Comparison of ENCODE assay signal across 26 cellular contexts in the genomic region with DNA sequence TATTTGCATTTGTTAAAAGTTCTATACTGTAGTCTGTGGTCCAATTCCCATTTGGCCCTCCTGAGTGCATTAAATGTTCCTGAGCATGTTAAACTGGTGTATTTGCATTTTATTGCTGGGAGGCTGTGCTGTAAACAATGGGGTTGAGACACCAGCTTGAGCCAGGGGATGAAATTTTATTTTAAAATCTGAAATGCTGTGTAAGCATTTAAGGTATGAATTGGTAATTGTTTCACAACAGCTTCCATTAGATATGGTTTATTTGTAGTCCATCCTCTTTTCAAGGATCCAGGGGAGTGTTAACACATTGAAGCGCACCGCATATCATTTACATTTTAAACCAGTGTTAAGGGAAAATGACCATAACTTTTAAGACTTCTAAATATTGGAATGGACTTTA.
"Had no signal": no experiment of that assay in that cellular context is flagged by ENCODE, and none has a peak within 500 bp of the region (broad histone marks: within the 10 kb centered on the region; RNA-seq: fewer than 3 reads in every experiment).

No MANE protein-coding gene starts in this region.

- H3K4me1 Mint-ChIP-seq: activated CD8-positive, alpha-beta memory T cell treated with anti-CD3 and anti-CD28 coated beads, Interleukin-2, amount 10 ng/mL, durations not matched to agents 7 days and 5 days; activated naive CD8-positive, alpha-beta T cell treated with anti-CD3 and anti-CD28 coated beads, Interleukin-2, amount 50 U/mL, for 24 hours; stimulated activated memory B cell treated with anti-CD40 and anti-IgM and Interleukin-4, amounts not matched to agents 10 μg/mL and 1 μg/mL and 100 μg/mL, for 72 hours; T-helper 17 cell had no signal

- H3K9me3 Mint-ChIP-seq: activated CD4-positive, alpha-beta T cell treated with anti-CD3 and anti-CD28 coated beads, Interleukin-2, amount 10 ng/mL, durations not matched to agents 7 days and 5 days; activated CD8-positive, alpha-beta T cell treated with anti-CD3 and anti-CD28 coated beads for 36 hours; activated naive CD8-positive, alpha-beta T cell treated with anti-CD3 and anti-CD28 coated beads, Interleukin-2, amount 50 U/mL, for 24 hours; activated T-helper 1 cell treated with anti-CD3 and anti-CD28 coated beads, Interleukin-12 subunit alpha, Interleukin-12 subunit beta, Interleukin-2, Interleukin-4 antibody, amounts not matched to agents 30 ng/mL and 10 ng/mL and 1 ng/mL, durations not matched to agents 14 hours and 24 hours and 36 hours; immature natural killer cell; naive thymus-derived CD8-positive, alpha-beta T cell; stimulated activated memory B cell treated with anti-CD40 and anti-IgM and Interleukin-4, amounts not matched to agents 10 μg/mL and 1 μg/mL and 100 μg/mL, for 72 hours had no signal

- H3K4me1 ChIP-seq: body of pancreas, left lung, testis had no signal

- H3K36me3 ChIP-seq: WERI-Rb-1 had no signal

- H3K27me3 ChIP-seq: body of pancreas, hepatocyte, left lung, pancreas, testis had no signal

- DNase-seq: activated CD4-positive, alpha-beta T cell treated with anti-CD3 and anti-CD28 coated beads, Interleukin-2, amount 10 ng/mL, durations not matched to agents 7 days and 5 days; activated CD4-positive, CD25-positive, alpha-beta regulatory T cell treated with anti-CD3 and anti-CD28 coated beads, Interleukin-2, amount 50 U/mL, for 72 hours; activated CD8-positive, alpha-beta memory T cell treated with anti-CD3 and anti-CD28 coated beads, Interleukin-2, amount 10 ng/mL, durations not matched to agents 7 days and 5 days; activated CD8-positive, alpha-beta T cell treated with anti-CD3 and anti-CD28 coated beads for 36 hours; activated gamma-delta T cell; activated naive CD4-positive, alpha-beta T cell treated with anti-CD3 and anti-CD28 coated beads, Interleukin-2, amount 50 U/mL, for 16 hours; activated naive CD8-positive, alpha-beta T cell treated with anti-CD3 and anti-CD28 coated beads, Interleukin-2, amount 50 U/mL, for 24 hours; activated T-cell treated with anti-CD3 and anti-CD28 coated beads for 4 hours; body of pancreas; effector CD4-positive, alpha-beta T cell; glutamatergic neuron; immature natural killer cell; left lung; naive thymus-derived CD8-positive, alpha-beta T cell; pancreas; stimulated activated CD4-positive, alpha-beta T cell treated with anti-CD3 and anti-CD28 coated beads, Interleukin-2, amount 100 ng/mL, for 24 hours; SW 1271; T-helper 17 cell; testis; trophoblast cell; WERI-Rb-1 had no signal

- H3K4me3 Mint-ChIP-seq: activated CD4-positive, alpha-beta T cell treated with anti-CD3 and anti-CD28 coated beads, Interleukin-2, amount 10 ng/mL, durations not matched to agents 7 days and 5 days; activated CD8-positive, alpha-beta memory T cell treated with anti-CD3 and anti-CD28 coated beads, Interleukin-2, amount 10 ng/mL, durations not matched to agents 7 days and 5 days; activated CD8-positive, alpha-beta T cell treated with anti-CD3 and anti-CD28 coated beads for 36 hours; activated naive CD8-positive, alpha-beta T cell treated with anti-CD3 and anti-CD28 coated beads, Interleukin-2, amount 50 U/mL, for 24 hours; activated T-helper 1 cell treated with anti-CD3 and anti-CD28 coated beads, Interleukin-12 subunit alpha, Interleukin-12 subunit beta, Interleukin-2, Interleukin-4 antibody, amounts not matched to agents 30 ng/mL and 10 ng/mL and 1 ng/mL, durations not matched to agents 14 hours and 24 hours and 36 hours; immature natural killer cell; naive thymus-derived CD8-positive, alpha-beta T cell; stimulated activated memory B cell treated with anti-CD40 and anti-IgM and Interleukin-4, amounts not matched to agents 10 μg/mL and 1 μg/mL and 100 μg/mL, for 72 hours; T-helper 17 cell had no signal

- H3K27ac Mint-ChIP-seq: activated CD4-positive, alpha-beta T cell treated with anti-CD3 and anti-CD28 coated beads, Interleukin-2, amount 10 ng/mL, durations not matched to agents 7 days and 5 days; activated CD8-positive, alpha-beta memory T cell treated with anti-CD3 and anti-CD28 coated beads, Interleukin-2, amount 10 ng/mL, durations not matched to agents 7 days and 5 days; activated CD8-positive, alpha-beta T cell treated with anti-CD3 and anti-CD28 coated beads for 36 hours; activated naive CD8-positive, alpha-beta T cell treated with anti-CD3 and anti-CD28 coated beads, Interleukin-2, amount 50 U/mL, for 24 hours; activated T-helper 1 cell treated with anti-CD3 and anti-CD28 coated beads, Interleukin-12 subunit alpha, Interleukin-12 subunit beta, Interleukin-2, Interleukin-4 antibody, amounts not matched to agents 30 ng/mL and 10 ng/mL and 1 ng/mL, durations not matched to agents 14 hours and 24 hours and 36 hours; immature natural killer cell; stimulated activated memory B cell treated with anti-CD40 and anti-IgM and Interleukin-4, amounts not matched to agents 10 μg/mL and 1 μg/mL and 100 μg/mL, for 72 hours; T-helper 17 cell had no signal

- FAIRE-seq: pancreas had no signal

- H3K9me3 ChIP-seq: body of pancreas, left lung, pancreas, testis had no signal

- H2AFZ ChIP-seq: hepatocyte had no signal

- H3K27me3 Mint-ChIP-seq: activated CD4-positive, alpha-beta T cell treated with anti-CD3 and anti-CD28 coated beads, Interleukin-2, amount 10 ng/mL, durations not matched to agents 7 days and 5 days; activated CD8-positive, alpha-beta memory T cell treated with anti-CD3 and anti-CD28 coated beads, Interleukin-2, amount 10 ng/mL, durations not matched to agents 7 days and 5 days; activated CD8-positive, alpha-beta T cell treated with anti-CD3 and anti-CD28 coated beads for 36 hours; activated naive CD8-positive, alpha-beta T cell treated with anti-CD3 and anti-CD28 coated beads, Interleukin-2, amount 50 U/mL, for 24 hours; naive thymus-derived CD8-positive, alpha-beta T cell; stimulated activated memory B cell treated with anti-CD40 and anti-IgM and Interleukin-4, amounts not matched to agents 10 μg/mL and 1 μg/mL and 100 μg/mL, for 72 hours; T-helper 17 cell had no signal

- H3K79me2 ChIP-seq: hepatocyte had no signal

- H3K4me3 ChIP-seq: body of pancreas, hepatocyte, left lung, lung, pancreas, skin epidermis, testis had no signal

- H3K4me2 ChIP-seq: hepatocyte had no signal

- H3K27ac ChIP-seq: body of pancreas, hepatocyte, left lung, pancreas, skin epidermis, testis, WERI-Rb-1 had no signal

- ATAC-seq: activated CD8-positive, alpha-beta memory T cell treated with anti-CD3 and anti-CD28 coated beads, Interleukin-2, amount 10 ng/mL, durations not matched to agents 7 days and 5 days; activated CD8-positive, alpha-beta T cell treated with anti-CD3 and anti-CD28 coated beads for 36 hours; activated naive CD8-positive, alpha-beta T cell treated with anti-CD3 and anti-CD28 coated beads, Interleukin-2, amount 50 U/mL, for 24 hours; body of pancreas; left lung; naive thymus-derived CD8-positive, alpha-beta T cell; stimulated activated memory B cell treated with anti-CD40 and anti-IgM and Interleukin-4, amounts not matched to agents 10 μg/mL and 1 μg/mL and 100 μg/mL, for 72 hours; T-helper 17 cell had no signal
